ENCODE assay signal across 20 cellular contexts in genomic region chr10:8825611-8826010, GRCh38.
DNase-seq lines count a peak whose midpoint lies in the region; ATAC-seq, FAIRE-seq and TF ChIP-seq lines count a peak whose summit lies in the region.
"Had no signal": no experiment of that assay in that cellular context is flagged by ENCODE, and none has a peak within 500 bp of the region (broad histone marks: within the 10 kb centered on the region; RNA-seq: fewer than 3 reads in every experiment).

No MANE protein-coding gene starts in this region.

- no peak for DNase-seq in A549 (ENCODE audit: low read depth in 1 of 2, low spot score in 1 of 2)
- peak; percentile 4 for DNase-seq in PC-3
- peak; percentile 4 for DNase-seq in SW480 (ENCODE audit: low spot score)
- DNase-seq in epithelial cell of prostate (ENCODE audit: low read depth, low spot score): no peak
- DNase-seq in DMS 273 treated with DMSO at 0.1 percent for 48 hours (lab: John Stamatoyannopoulos, UW): no peak
- no peak for DNase-seq in NCI-H82 (lab: John Stamatoyannopoulos, UW)
- no peak for DNase-seq in activated T-helper 2 cell treated with anti-CD3 and anti-CD28 coated beads, Interferon-gamma antibody, Interleukin-2, Interleukin-4, amounts not matched to agents 10 μg/mL and 5 μg/mL and 100 μg/mL, durations not matched to agents 14 hours and 24 hours and 36 hours (ENCODE audit: low spot score)
- DNase-seq in NCI-H1092 treated with DMSO at 0.1 percent for 48 hours (lab: John Stamatoyannopoulos, UW): no peak
- DNase-seq: 8988T; C1 segment of cervical spinal cord; Calu3; CD4-positive, alpha-beta memory T cell; COR-L47; DMS153; DND-41; H9 had no signal

- H3K4me2 ChIP-seq in A549 (no peak overlapping the region), PC-3 (ENCODE audit: low read length) (no peak overlapping the region)
- H3K4me2 ChIP-seq: GM23338 had no signal

- POLR2A ChIA-PET in A549 (lab: Yijun Ruan, JAX) (no interaction called here), PC-3 (lab: Charles Lee; ENCODE audit: unreplicated experiment) (no interaction called here)

- peaks cover 2% of the 10 kb centered on the region for H3K9me3 Mint-ChIP-seq in activated T-helper 2 cell treated with anti-CD3 and anti-CD28 coated beads, Interferon-gamma antibody, Interleukin-2, Interleukin-4, amounts not matched to agents 10 μg/mL and 5 μg/mL and 100 μg/mL, durations not matched to agents 14 hours and 24 hours and 36 hours
- H3K9me3 Mint-ChIP-seq: CD4-positive, alpha-beta memory T cell; GM23338; H9 had no signal

- no peak overlapping the region for H3K27ac ChIP-seq in A549
- no peak overlapping the region for H3K27ac ChIP-seq in PC-3 (ENCODE audit: low read length)
- H3K27ac ChIP-seq in epithelial cell of prostate: peak overlapping the region; percentile 0

- no peaks in the 10 kb centered on the region for H3K79me2 ChIP-seq in PC-3 (ENCODE audit: low read length)

- no peaks in the 10 kb centered on the region for H3K36me3 ChIP-seq in PC-3 (ENCODE audit: low read depth, low read length)

- ATAC-seq in A549: no peak
- ATAC-seq in PC-3: no peak
- ATAC-seq: GM12878, GM23338, HCT116 had no signal

- no peaks in the 10 kb centered on the region for H4K20me1 ChIP-seq in PC-3 (ENCODE audit: low read length)

- H3K36me3 Mint-ChIP-seq in activated T-helper 2 cell treated with anti-CD3 and anti-CD28 coated beads, Interferon-gamma antibody, Interleukin-2, Interleukin-4, amounts not matched to agents 10 μg/mL and 5 μg/mL and 100 μg/mL, durations not matched to agents 14 hours and 24 hours and 36 hours (ENCODE audit: low read depth): peaks cover 3% of the 10 kb centered on the region
- H3K36me3 Mint-ChIP-seq: CD4-positive, alpha-beta memory T cell had no signal

- BruUV-seq in PC-3 (replicated peaks; lab: Mats Ljungman, UMichigan): no TSS peak

- TF ChIP-seq CTCF in A549 (IDR thresholded peaks at IDR 0.05): no peak
- TF ChIP-seq CTCF in PC-3 (conservative IDR thresholded peaks at IDR 0.05; ENCODE audit: low read depth, low read length): no peak

- H3F3A ChIP-seq in PC-3 (ENCODE audit: low read length, unreplicated experiment): no peaks in the 10 kb centered on the region

- FAIRE-seq in A549 (lab: Jason Lieb, UNC): peak; percentile 39
- FAIRE-seq: G401.6, GM12878 had no signal

- no peak for TF ChIP-seq POLR2A in A549 (IDR thresholded peaks at IDR 0.05; ENCODE audit: low read length)

- H3K9me3 ChIP-seq in A549: no peaks in the 10 kb centered on the region
- no peaks in the 10 kb centered on the region for H3K9me3 ChIP-seq in PC-3 (ENCODE audit: low read length)

- no peak overlapping the region for H3K4me3 ChIP-seq in A549
- H3K4me3 ChIP-seq in PC-3 (ENCODE audit: low read length): no peak overlapping the region
- H3K4me3 ChIP-seq: GM12878, GM23338 had no signal

- H3K27ac Mint-ChIP-seq in activated T-helper 2 cell treated with anti-CD3 and anti-CD28 coated beads, Interferon-gamma antibody, Interleukin-2, Interleukin-4, amounts not matched to agents 10 μg/mL and 5 μg/mL and 100 μg/mL, durations not matched to agents 14 hours and 24 hours and 36 hours: no peak overlapping the region
- H3K27ac Mint-ChIP-seq: CD4-positive, alpha-beta memory T cell; GM23338; H9 had no signal

- intact Hi-C loops in PC-3 (cut with micrococcal nuclease): no loop called here
- intact Hi-C loops in activated T-helper 2 cell treated with anti-CD3 and anti-CD28 coated beads, Interferon-gamma antibody, Interleukin-2, Interleukin-4, amounts not matched to agents 10 μg/mL and 5 μg/mL and 100 μg/mL, durations not matched to agents 14 hours and 24 hours and 36 hours (cut with micrococcal nuclease): no loop called here

- no peak for TF ChIP-seq EP300 in A549 (IDR thresholded peaks at IDR 0.05)

- no peak overlapping the region for H3K4me3 Mint-ChIP-seq in activated T-helper 2 cell treated with anti-CD3 and anti-CD28 coated beads, Interferon-gamma antibody, Interleukin-2, Interleukin-4, amounts not matched to agents 10 μg/mL and 5 μg/mL and 100 μg/mL, durations not matched to agents 14 hours and 24 hours and 36 hours (ENCODE audit: low read depth)
- H3K4me3 Mint-ChIP-seq: CD4-positive, alpha-beta memory T cell; GM23338; H9 had no signal

- H3K9me2 ChIP-seq in PC-3 (replicated peaks; ENCODE audit: low read length): no peaks in the 10 kb centered on the region

- no peak overlapping the region for H3K9ac ChIP-seq in PC-3 (ENCODE audit: low read length)

- H3K4me1 ChIP-seq in A549 (no peaks in the 10 kb centered on the region), PC-3 (ENCODE audit: insufficient read depth, low read length) (peaks cover 3% of the 10 kb centered on the region; the same call in 1 of the 2 replicates)

- CTCF ChIA-PET in A549 (lab: Yijun Ruan, JAX): interaction anchor here (0.7 kb wide), 1 partner anchor 250 kb away, joined by 3 read pairs; no protein-coding TSS in a partner anchor
- CTCF ChIA-PET in PC-3 (lab: Charles Lee): no interaction called here

- WGBS in A549 (ENCODE audit: missing lambda C conversion rate): 78% methylated on average over 8 of the region's 8 CpGs

- no peaks in the 10 kb centered on the region; the same call in 1 of the 2 replicates for H3K27me3 ChIP-seq in PC-3 (ENCODE audit: low read length)

- no peak for TF ChIP-seq RAD21 in A549 (conservative IDR thresholded peaks at IDR 0.05 in 1 of 2, IDR thresholded peaks at IDR 0.05 in 1 of 2)

- H3K4me1 Mint-ChIP-seq in activated T-helper 2 cell treated with anti-CD3 and anti-CD28 coated beads, Interferon-gamma antibody, Interleukin-2, Interleukin-4, amounts not matched to agents 10 μg/mL and 5 μg/mL and 100 μg/mL, durations not matched to agents 14 hours and 24 hours and 36 hours (ENCODE audit: low read depth): peaks cover 14% of the 10 kb centered on the region
- H3K4me1 Mint-ChIP-seq: CD4-positive, alpha-beta memory T cell; GM23338; H9 had no signal

- no peaks in the 10 kb centered on the region for H3K27me3 Mint-ChIP-seq in activated T-helper 2 cell treated with anti-CD3 and anti-CD28 coated beads, Interferon-gamma antibody, Interleukin-2, Interleukin-4, amounts not matched to agents 10 μg/mL and 5 μg/mL and 100 μg/mL, durations not matched to agents 14 hours and 24 hours and 36 hours (ENCODE audit: low read depth)

- H2AFZ ChIP-seq in PC-3 (ENCODE audit: low read length): no peak overlapping the region
- H2AFZ ChIP-seq: GM23338 had no signal

TF ChIP-seq in A549, 52 proteins besides CTCF, POLR2A, EP300 and RAD21:
- TF ChIP-seq HEYL (CRISPR knock-in tag; IDR thresholded peaks at IDR 0.05) (no peak), ZFP36 (IDR thresholded peaks at IDR 0.05; ENCODE audit: borderline replicate concordance, partially characterized antibody) (no peak), CHD4 (IDR thresholded peaks at IDR 0.05; ENCODE audit: borderline replicate concordance) (no peak), TFCP2L1 (CRISPR knock-in tag; IDR thresholded peaks at IDR 0.05) (no peak), ZC3H11A (IDR thresholded peaks at IDR 0.05) (no peak), FOSL2 (IDR thresholded peaks at IDR 0.05) (no peak), FOSL2 (CRISPR knock-in tag; IDR thresholded peaks at IDR 0.05) (no peak), ZNF302 (CRISPR knock-in tag; IDR thresholded peaks at IDR 0.05) (no peak), CEBPB (IDR thresholded peaks at IDR 0.05) (no peak), CBX8 (IDR thresholded peaks at IDR 0.05) (no peak), BCL3 (IDR thresholded peaks at IDR 0.05) (no peak), MAFK (IDR thresholded peaks at IDR 0.05; ENCODE audit: partially characterized antibody) (no peak), SMC3 (IDR thresholded peaks at IDR 0.05) (no peak), FOSB (CRISPR knock-in tag; IDR thresholded peaks at IDR 0.05) (no peak)

Comparison
In these comparisons a context has a peak if more than half of its experiments do, and no peak if none do; other contexts are left out.
1. DNase-seq: peak in PC-3 (single experiment) and SW480 (single experiment); none in A549 (0 of 2), epithelial cell of prostate (single experiment), DMS 273 treated with DMSO at 0.1 percent for 48 hours (single experiment), NCI-H82 (single experiment), activated T-helper 2 cell treated with anti-CD3 and anti-CD28 coated beads, Interferon-gamma antibody, Interleukin-2, Interleukin-4, amounts not matched to agents 10 μg/mL and 5 μg/mL and 100 μg/mL, durations not matched to agents 14 hours and 24 hours and 36 hours (single experiment) and NCI-H1092 treated with DMSO at 0.1 percent for 48 hours (single experiment).